Comparison of ENCODE assay signal across 30 cellular contexts in the genomic region with DNA sequence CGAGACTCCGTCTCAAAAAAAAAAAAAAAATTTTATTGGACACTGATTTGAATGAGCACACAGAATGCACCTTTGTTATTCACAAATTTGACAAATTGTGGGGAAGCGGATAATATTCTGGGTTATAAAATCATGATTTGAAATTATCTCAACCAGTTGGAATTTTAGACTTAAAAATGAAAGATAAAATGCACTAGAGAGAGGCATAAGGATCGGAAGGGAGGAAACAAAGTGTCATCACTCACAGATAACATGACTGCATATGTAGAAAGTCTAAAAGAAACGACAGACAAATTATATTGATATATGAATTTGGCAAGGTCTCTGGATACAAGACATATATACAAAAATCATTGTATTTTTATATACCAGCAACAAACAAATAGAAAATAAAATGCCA.
"Had no signal": no experiment of that assay in that cellular context is flagged by ENCODE, and none has a peak within 500 bp of the region (broad histone marks: within the 10 kb centered on the region; RNA-seq: fewer than 3 reads in every experiment).

No MANE protein-coding gene starts in this region.

- H3K4me3 Mint-ChIP-seq: natural killer cell; nephron; neural progenitor cell; stimulated activated memory B cell treated with anti-CD40 and anti-IgM and Interleukin-4, amounts not matched to agents 10 μg/mL and 1 μg/mL and 100 μg/mL, for 72 hours; stimulated activated naive CD8-positive, alpha-beta T cell treated with anti-CD3 and anti-CD28 coated beads, Interleukin-15, amount 100 ng/mL, for 72 hours; type B pancreatic cell had no signal

- H2AFZ ChIP-seq: neural progenitor cell had no signal

- H3K27ac Mint-ChIP-seq: natural killer cell; nephron; neural progenitor cell; stimulated activated memory B cell treated with anti-CD40 and anti-IgM and Interleukin-4, amounts not matched to agents 10 μg/mL and 1 μg/mL and 100 μg/mL, for 72 hours; stimulated activated naive CD8-positive, alpha-beta T cell treated with anti-CD3 and anti-CD28 coated beads, Interleukin-15, amount 100 ng/mL, for 72 hours; type B pancreatic cell had no signal

- H3K36me3 Mint-ChIP-seq: natural killer cell; neural progenitor cell; stimulated activated memory B cell treated with anti-CD40 and anti-IgM and Interleukin-4, amounts not matched to agents 10 μg/mL and 1 μg/mL and 100 μg/mL, for 72 hours; type B pancreatic cell had no signal

- DNase-seq: naive thymus-derived CD4-positive, alpha-beta T cell; natural killer cell; occipital lobe; pancreas; retina; right lobe of liver; spleen; stimulated activated CD4-positive, alpha-beta T cell treated with anti-CD3 and anti-CD28 coated beads, Interleukin-12 subunit alpha, Interleukin-12 subunit beta, amount 100 ng/mL, for 4 hours; stimulated activated CD4-positive, alpha-beta T cell treated with anti-CD3 and anti-CD28 coated beads, Interleukin-1b, Interleukin-23, amount 100 ng/mL, for 48 hours; stimulated activated CD4-positive, alpha-beta T cell treated with anti-CD3 and anti-CD28 coated beads, Interleukin-4, amount 100 ng/mL, for 1 hour; stimulated activated CD4-positive, alpha-beta T cell treated with anti-CD3 and anti-CD28 coated beads, Interleukin-4, amount 100 ng/mL, for 4 hours; stimulated activated CD8-positive, alpha-beta memory T cell treated with anti-CD3 and anti-CD28 coated beads, Interleukin-4, amount 100 ng/mL, for 48 hours; stimulated activated naive CD4-positive, alpha-beta T cell; stimulated activated naive CD8-positive, alpha-beta T cell treated with anti-CD3 and anti-CD28 coated beads, Interleukin-15, amount 100 ng/mL, for 72 hours; stimulated activated naive CD8-positive, alpha-beta T cell treated with anti-CD3 and anti-CD28 coated beads, Interleukin-15, Interleukin-2, amounts not matched to agents 100 U/mL and 50 U/mL, for 24 hours; substantia nigra; testis; tibial artery; transverse colon; upper lobe of right lung; uterus had no signal

- H3K9me3 ChIP-seq: pancreas, prostate gland, right atrium auricular region, right lobe of liver, suprapubic skin, testis, tibial artery, transverse colon, upper lobe of right lung, uterus had no signal

- H3K27ac ChIP-seq: neural progenitor cell, pancreas, prostate gland, right atrium auricular region, right lobe of liver, skin epidermis, spleen, suprapubic skin, testis, tibial artery, transverse colon, upper lobe of right lung, uterus had no signal

- H3K36me3 ChIP-seq: neural progenitor cell, pancreas, prostate gland, right atrium auricular region, right lobe of liver, spleen, suprapubic skin, tibial artery, transverse colon, upper lobe of right lung, uterus had no signal

- H3K27me3 Mint-ChIP-seq: stimulated activated naive CD8-positive, alpha-beta T cell treated with anti-CD3 and anti-CD28 coated beads, Interleukin-15, amount 100 ng/mL, for 72 hours; type B pancreatic cell had no signal

- H3K4me3 ChIP-seq: neural progenitor cell, pancreas, prostate gland, right atrium auricular region, right lobe of liver, skin epidermis, smooth muscle cell, spleen, suprapubic skin, testis, tibial artery, transverse colon, upper lobe of right lung, uterus had no signal

- H3K4me2 ChIP-seq: neural progenitor cell had no signal

- H3K27me3 ChIP-seq: neural progenitor cell, pancreas, right atrium auricular region, right lobe of liver, spleen, suprapubic skin, testis, tibial artery, transverse colon, upper lobe of right lung, uterus had no signal

- H3K4me1 Mint-ChIP-seq: nephron; stimulated activated memory B cell treated with anti-CD40 and anti-IgM and Interleukin-4, amounts not matched to agents 10 μg/mL and 1 μg/mL and 100 μg/mL, for 72 hours had no signal

- ATAC-seq: naive thymus-derived CD4-positive, alpha-beta T cell; natural killer cell; pancreas; right lobe of liver; stimulated activated memory B cell treated with anti-CD40 and anti-IgM and Interleukin-4, amounts not matched to agents 10 μg/mL and 1 μg/mL and 100 μg/mL, for 72 hours; stimulated activated naive CD8-positive, alpha-beta T cell treated with anti-CD3 and anti-CD28 coated beads, Interleukin-15, amount 100 ng/mL, for 72 hours; stimulated activated naive CD8-positive, alpha-beta T cell treated with anti-CD3 and anti-CD28 coated beads, Interleukin-15, Interleukin-2, amounts not matched to agents 100 U/mL and 50 U/mL, for 24 hours; upper lobe of right lung had no signal

- H3K4me1 ChIP-seq: neural progenitor cell, pancreas, prostate gland, right atrium auricular region, right lobe of liver, testis, uterus had no signal
